In the genomic region with DNA sequence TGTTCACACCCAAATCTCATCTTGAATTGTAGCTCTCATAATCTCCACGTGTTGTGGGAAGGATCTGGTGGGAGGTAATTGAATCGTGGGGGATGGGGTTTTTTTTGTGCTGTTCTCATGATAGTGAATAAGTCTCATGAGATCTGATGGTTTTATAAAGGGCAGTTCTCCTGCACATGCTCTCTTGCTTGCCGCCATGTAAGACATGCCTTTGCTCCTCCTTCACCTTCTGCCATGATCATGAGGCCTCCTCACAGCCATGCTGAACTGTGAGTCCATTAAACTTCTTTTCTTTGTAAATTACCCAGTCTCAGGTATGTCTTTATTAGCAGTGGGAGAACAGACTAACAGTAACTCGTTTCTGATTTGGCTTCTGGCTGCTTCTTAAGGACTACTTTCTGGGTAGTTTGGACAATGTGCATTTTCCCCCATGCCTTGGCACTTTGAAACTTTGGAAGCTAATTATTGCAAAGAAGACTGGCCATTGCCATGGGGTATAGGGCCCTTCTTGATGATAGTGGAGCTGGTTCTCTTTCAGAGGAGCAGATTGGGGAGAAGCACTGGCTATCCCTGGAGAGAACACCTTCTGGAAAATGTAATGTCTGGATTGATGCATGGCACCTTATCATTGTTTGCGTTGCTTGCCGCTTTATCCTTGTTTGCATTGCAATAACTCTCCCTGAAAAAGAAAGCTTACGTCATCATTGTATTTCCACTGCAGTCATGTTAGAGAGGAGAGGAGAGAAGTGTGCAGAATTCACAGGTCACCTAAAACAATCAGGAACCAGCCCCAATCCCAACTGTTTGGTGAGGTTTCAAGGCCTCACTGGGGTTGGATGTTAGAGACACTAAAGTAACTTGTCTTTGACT, we compare ENCODE assay signal across 17 cellular contexts. TPM values are rescaled to one million over a fixed set of nuclear protein-coding genes. Genes with fewer than 3 reads are reported as not detected.
DNase-seq lines count a peak whose midpoint lies in the region; TF ChIP-seq lines count a peak whose summit lies in the region.
"Had no signal": no experiment of that assay in that cellular context is flagged by ENCODE, and none has a peak within 500 bp of the region (broad histone marks: within the 10 kb centered on the region; RNA-seq: fewer than 3 reads in every experiment).

No MANE protein-coding gene starts in this region.

- peaks cover 14% of the 10 kb centered on the region for H3K79me1 ChIP-seq in mesenchymal stem cell (replicated peaks; ENCODE audit: low read length, poor library complexity, severe bottlenecking)

- no peak overlapping the region for H3K27ac ChIP-seq in PC-9
- no peak overlapping the region for H3K27ac ChIP-seq in mesenchymal stem cell (ENCODE audit: low read length, poor library complexity, severe bottlenecking)
- H3K27ac ChIP-seq: RWPE1, thoracic aorta had no signal

- peaks cover 55% of the 10 kb centered on the region for H3K4me1 ChIP-seq in PC-9 (replicated peaks; ENCODE audit: insufficient read depth)
- peaks cover 34% of the 10 kb centered on the region for H3K4me1 ChIP-seq in mesenchymal stem cell (ENCODE audit: control insufficient read depth, insufficient read depth, low read depth, low read length)

- no TSS peak for BruUV-seq in PC-9 (replicated peaks; lab: Mats Ljungman, UMichigan)

- H4K8ac ChIP-seq in mesenchymal stem cell (ENCODE audit: low read length), result no peak overlapping the region

- peak overlapping the region; percentile 50 for H2BK120ac ChIP-seq in mesenchymal stem cell (ENCODE audit: low read depth, low read length)

- H3K4me3 ChIP-seq in PC-9 (no peak overlapping the region), mesenchymal stem cell (ENCODE audit: insufficient read depth in 1 of 2, low read depth in 1 of 2, low read length in 2 of 2) (peak overlapping the region in 1 of 2 experiments; percentile 100)
- H3K4me3 ChIP-seq: GM23338, thoracic aorta had no signal

- H3K9ac ChIP-seq in mesenchymal stem cell (ENCODE audit: low read length), result peak overlapping the region; percentile 67

- peak overlapping the region; percentile 7 to 19 for H2BK12ac ChIP-seq in mesenchymal stem cell (ENCODE audit: low read length in 2 of 2)

- H2BK15ac ChIP-seq in mesenchymal stem cell (ENCODE audit: low read depth, poor library complexity, severe bottlenecking), result peak overlapping the region; percentile 13

- intact Hi-C loops in PC-9 (cut with micrococcal nuclease; ENCODE audit: unreplicated experiment), result no loop called here

- no peak overlapping the region for H4K91ac ChIP-seq in mesenchymal stem cell (ENCODE audit: low read length)

- H3K23ac ChIP-seq in mesenchymal stem cell (ENCODE audit: low read length in 2 of 2), result no peak overlapping the region

- H3K4ac ChIP-seq in mesenchymal stem cell (ENCODE audit: low read depth in 1 of 2, low read length in 2 of 2), result peak overlapping the region in 1 of 2 experiments; percentile 29

- H3K27me3 ChIP-seq in PC-9 (ENCODE audit: insufficient read depth, low read depth), result no peaks in the 10 kb centered on the region
- H3K27me3 ChIP-seq in mesenchymal stem cell (ENCODE audit: control insufficient read depth in 1 of 2, insufficient read depth in 1 of 2, low read length in 2 of 2), result no peaks in the 10 kb centered on the region

- peaks cover 81% of the 10 kb centered on the region for H3K79me2 ChIP-seq in PC-9 (ENCODE audit: low read depth)

- H3K9me3 ChIP-seq in PC-9 (ENCODE audit: insufficient read depth, low read depth) (no peaks in the 10 kb centered on the region), mesenchymal stem cell (ENCODE audit: control insufficient read depth, low read length) (no peaks in the 10 kb centered on the region)
- H3K9me3 ChIP-seq: thoracic aorta had no signal

- peaks cover 9% of the 10 kb centered on the region; the same call in 1 of the 2 replicates for H3F3A ChIP-seq in PC-9 (ENCODE audit: insufficient read depth, low read depth)

- peak overlapping the region; percentile 10 for H2AK5ac ChIP-seq in mesenchymal stem cell (ENCODE audit: low read length, severe bottlenecking)

- H3K18ac ChIP-seq in mesenchymal stem cell (ENCODE audit: low read depth in 1 of 2, low read length in 2 of 2), result peak overlapping the region; percentile 35 to 96

- CTCF ChIA-PET in PC-9 (lab: Charles Lee), result no interaction called here

- H4K20me1 ChIP-seq in PC-9 (ENCODE audit: insufficient read depth), result peaks cover 17% of the 10 kb centered on the region

- H3K4me2 ChIP-seq in PC-9, result peak overlapping the region; percentile 93
- H3K4me2 ChIP-seq in mesenchymal stem cell (ENCODE audit: low read length, poor library complexity, severe bottlenecking), result no peak overlapping the region
- H3K4me2 ChIP-seq: GM23338 had no signal

- WGBS in mesenchymal stem cell, result 99% methylated on average over 5 of the region's 7 CpGs

- DNase-seq in DMS153 (lab: John Stamatoyannopoulos, UW), result peak; percentile 96
- peak; percentile 46 for DNase-seq in HuH-7.5 (ENCODE audit: low spot score)
- no peak for DNase-seq in PC-9
- DNase-seq in mesenchymal stem cell, result no peak
- DNase-seq in stimulated activated CD8-positive, alpha-beta memory T cell treated with anti-CD3 and anti-CD28 coated beads, Interleukin-4, amount 100 ng/mL, for 48 hours, result no peak
- no peak for DNase-seq in NCI-H82 (lab: John Stamatoyannopoulos, UW)
- DNase-seq in NOMO-1 treated with dmso at 0.1 percent for 144 hours (lab: John Stamatoyannopoulos, UW; ENCODE audit: unreplicated experiment), result no peak
- DNase-seq: activated naive CD4-positive, alpha-beta T cell; amygdala; COR-L47; effector CD8-positive, alpha-beta T cell; head of caudate nucleus; NCI-H1105; stimulated activated CD4-positive, alpha-beta T cell treated with anti-CD3 and anti-CD28 coated beads, Interleukin-15, amount 100 ng/mL, for 24 hours had no signal

- no peak for TF ChIP-seq CTCF in PC-9 (conservative IDR thresholded peaks at IDR 0.05)

- no peak overlapping the region for H2AFZ ChIP-seq in PC-9
- no peak overlapping the region for H2AFZ ChIP-seq in mesenchymal stem cell (ENCODE audit: low read depth, low read length)
- H2AFZ ChIP-seq: GM23338 had no signal

- 0 out of 2 replicates have a peak, but pooled peaks cover 8% of the 10 kb centered on the region for H3K36me3 ChIP-seq in PC-9 (ENCODE audit: low read depth)
- H3K36me3 ChIP-seq in mesenchymal stem cell (ENCODE audit: control insufficient read depth in 1 of 2, insufficient read depth in 2 of 2, low read depth in 1 of 2, low read length in 2 of 2), result peaks cover 0 to 93% of the 10 kb centered on the region in 2 experiments
- H3K36me3 ChIP-seq: thoracic aorta had no signal

- H3K14ac ChIP-seq in mesenchymal stem cell (ENCODE audit: low read length in 2 of 2), result no peak overlapping the region

- H2BK5ac ChIP-seq in mesenchymal stem cell (ENCODE audit: low read depth, low read length, poor library complexity, severe bottlenecking), result no peak overlapping the region

- no peaks in the 10 kb centered on the region for H3K9me2 ChIP-seq in PC-9 (ENCODE audit: insufficient read depth)

- POLR2A ChIA-PET in PC-9 (lab: Charles Lee; ENCODE audit: unreplicated experiment), result no interaction called here

RNA-seq across cellular contexts. Expression of gene CNIH3, which starts 5.9 kb away (rescaled TPM):
- total RNA-seq in PC-9 (2021), result 7.4 and 8.4 TPM in 2 replicates
- polyA plus RNA-seq in mesenchymal stem cell (2013, experiment 1 of 2), result 5.4 TPM
- 6.0 TPM for polyA plus RNA-seq in mesenchymal stem cell (2013, experiment 2 of 2)

Comparison
In these comparisons a context has a peak if more than half of its experiments do, and no peak if none do; other contexts are left out.
1. DNase-seq: peak in DMS153 (single experiment) and HuH-7.5 (single experiment); none in PC-9 (0 of 2), mesenchymal stem cell (single experiment), stimulated activated CD8-positive, alpha-beta memory T cell treated with anti-CD3 and anti-CD28 coated beads, Interleukin-4, amount 100 ng/mL, for 48 hours (single experiment), NCI-H82 (single experiment) and NOMO-1 treated with dmso at 0.1 percent for 144 hours (single experiment).